ENCODE assay signal across 22 cellular contexts in genomic region chr4:24363751-24364150, GRCh38.
"Had no signal": no experiment of that assay in that cellular context is flagged by ENCODE, and none has a peak within 500 bp of the region (broad histone marks: within the 10 kb centered on the region; RNA-seq: fewer than 3 reads in every experiment).

No MANE protein-coding gene starts in this region.

- ATAC-seq: HepG2, Panc1, PC-3, SK-N-SH treated with all-trans-retinoic acid at 6 μM for 48 hours had no signal

- DNase-seq: IMR-90; Karpas-422; KG1; MG63; NCI-H1092; NCI-H1417 treated with DMSO at 0.1 percent for 48 hours; NCI-H146; NCI-H1694 treated with DMSO at 0.1 percent for 48 hours; NCI-H1930; NCI-H2107; NCI-H2227 treated with DMSO at 0.1 percent for 48 hours; NCI-H524; NCI-H526 treated with DMSO at 0.1 percent for 48 hours; NCI-H748 treated with DMSO at 0.1 percent for 48 hours; NK-92 treated with Interleukin-12 subunit alpha and Interleukin-12 subunit beta, amount 100 ng/mL, for 24 hours; PC-3; SHP77; SJCRH30; T-helper 1 cell had no signal
